2 cellular contexts compared by ENCODE assay signal in the genomic region with DNA sequence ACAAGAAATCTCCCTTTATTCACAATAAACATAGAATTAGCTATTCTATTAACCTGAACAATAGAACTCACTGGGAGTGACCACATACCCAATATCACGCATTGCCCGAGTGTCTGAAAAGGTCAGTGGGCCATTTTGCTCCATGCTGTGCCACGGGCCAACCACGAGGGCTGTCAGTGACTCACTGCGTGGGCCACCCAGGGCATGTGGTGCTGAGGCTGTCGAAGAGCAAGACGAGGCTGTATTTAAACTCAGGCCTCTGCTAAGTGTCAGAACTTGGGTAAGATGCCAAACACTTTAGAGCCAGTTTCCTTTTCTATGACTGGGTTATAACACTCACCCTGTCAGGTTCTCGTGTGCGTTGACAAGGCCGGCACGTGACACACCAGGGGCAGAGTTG. TPM values are rescaled to one million over a fixed set of nuclear protein-coding genes. Genes with fewer than 3 reads are reported as not detected.
"Had no signal": no experiment of that assay in that cellular context is flagged by ENCODE, and none has a peak within 500 bp of the region (broad histone marks: within the 10 kb centered on the region; RNA-seq: fewer than 3 reads in every experiment).

No MANE protein-coding gene starts in this region.

RNA-seq across cellular contexts. Expression of a gene that starts 54.8 kb away (rescaled TPM):
- total RNA-seq: psoas muscle had no signal
- polyA plus RNA-seq: keratinocyte had no signal
